In the genomic region with DNA sequence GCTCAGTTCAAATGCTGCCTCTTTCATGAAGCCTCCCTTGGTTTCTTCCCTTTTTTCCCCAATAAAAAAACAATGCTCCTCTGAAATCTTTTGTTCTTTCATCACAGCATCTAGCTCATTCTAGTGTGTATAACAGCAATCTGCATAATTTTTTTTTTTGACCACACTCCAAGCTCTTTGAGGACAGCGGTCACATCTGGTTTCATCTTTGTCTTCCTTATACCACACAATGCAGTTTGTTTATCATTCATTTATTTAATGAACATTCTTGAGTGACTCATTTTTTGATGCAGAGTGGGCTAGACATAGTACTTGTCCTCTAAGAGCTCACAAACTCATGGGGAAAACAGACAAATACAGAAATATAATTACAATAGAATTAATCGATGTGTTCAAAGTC, we compare ENCODE assay signal across 14 cellular contexts. TPM values are rescaled to one million over a fixed set of nuclear protein-coding genes. Genes with fewer than 3 reads are reported as not detected.
DNase-seq lines count a peak whose midpoint lies in the region; ATAC-seq, FAIRE-seq and TF ChIP-seq lines count a peak whose summit lies in the region.
"Had no signal": no experiment of that assay in that cellular context is flagged by ENCODE, and none has a peak within 500 bp of the region (broad histone marks: within the 10 kb centered on the region; RNA-seq: fewer than 3 reads in every experiment).

No MANE protein-coding gene starts in this region.

- no peak overlapping the region for H3K9ac ChIP-seq in astrocyte (ENCODE audit: low read length)

- H3K36me3 ChIP-seq in astrocyte (ENCODE audit: insufficient read depth, low read length) (no peaks in the 10 kb centered on the region), neutrophil (peaks cover 6% of the 10 kb centered on the region), gastroesophageal sphincter (no peaks in the 10 kb centered on the region)

- no peaks in the 10 kb centered on the region for H3K4me1 Mint-ChIP-seq in astrocyte (ENCODE audit: low read depth, unreplicated experiment)

- H3K27ac Mint-ChIP-seq in astrocyte (ENCODE audit: unreplicated experiment) = no peak overlapping the region
- H3K27ac Mint-ChIP-seq: IgD-negative memory B cell had no signal

- DNase-seq in EL (peak; percentile 5), astrocyte (ENCODE audit: low read depth) (peak; percentile 55)
- DNase-seq: activated CD8-positive, alpha-beta memory T cell treated with anti-CD3 and anti-CD28 coated beads, Interleukin-2, amount 50 U/mL, for 4 hours; C1 segment of cervical spinal cord; NCI-H510A; psoas muscle had no signal

- H2AFZ ChIP-seq in astrocyte (ENCODE audit: low read depth, low read length) = no peak overlapping the region

- H3K36me3 Mint-ChIP-seq in astrocyte (ENCODE audit: low read depth, unreplicated experiment) = no peaks in the 10 kb centered on the region
- H3K36me3 Mint-ChIP-seq: IgD-negative memory B cell had no signal

- no peak overlapping the region for H3K27ac ChIP-seq in astrocyte (ENCODE audit: low read depth, low read length)
- peak overlapping the region; percentile 93 for H3K27ac ChIP-seq in neutrophil
- H3K27ac ChIP-seq in gastroesophageal sphincter = no peak overlapping the region
- H3K27ac ChIP-seq: psoas muscle had no signal

- peaks cover 5% of the 10 kb centered on the region for H3K4me1 ChIP-seq in astrocyte (ENCODE audit: insufficient read depth, low read length)
- peaks cover 99 to 100% of the 10 kb centered on the region in 2 experiments for H3K4me1 ChIP-seq in neutrophil (ENCODE audit: control insufficient read depth in 1 of 2, insufficient read depth in 1 of 2, low read depth in 1 of 2, low read length in 1 of 2)
- H3K4me1 ChIP-seq in gastroesophageal sphincter = peaks cover 0 to 5% (median 0%) of the 10 kb centered on the region in 3 donors
- H3K4me1 ChIP-seq: psoas muscle had no signal

- no peaks in the 10 kb centered on the region for H3K9me3 Mint-ChIP-seq in astrocyte (ENCODE audit: unreplicated experiment)
- H3K9me3 Mint-ChIP-seq: IgD-negative memory B cell had no signal

- H3K79me2 ChIP-seq in astrocyte (ENCODE audit: insufficient read depth, low read length) = peaks cover 30% of the 10 kb centered on the region

- 93 to 100% methylated on average over 2 of the region's 2 CpGs for WGBS in gastroesophageal sphincter (ENCODE audit: low coverage in 1 of 2), 2 donors

- H3K9me3 ChIP-seq in astrocyte (ENCODE audit: insufficient read depth, low read depth, low read length) (no peaks in the 10 kb centered on the region), neutrophil (no peaks in the 10 kb centered on the region), gastroesophageal sphincter (no peaks in the 10 kb centered on the region)
- H3K9me3 ChIP-seq: psoas muscle had no signal

- TF ChIP-seq EP300 in gastroesophageal sphincter (IDR thresholded peaks at IDR 0.05) = no peak

- no peak overlapping the region for H3K4me3 Mint-ChIP-seq in astrocyte (ENCODE audit: unreplicated experiment)
- H3K4me3 Mint-ChIP-seq: IgD-negative memory B cell had no signal

- no peaks in the 10 kb centered on the region for H4K20me1 ChIP-seq in astrocyte (ENCODE audit: insufficient read depth, low read length)

- no peaks in the 10 kb centered on the region for H3K27me3 ChIP-seq in astrocyte (ENCODE audit: insufficient read depth, low read length)
- H3K27me3 ChIP-seq in neutrophil = no peaks in the 10 kb centered on the region
- no peaks in the 10 kb centered on the region for H3K27me3 ChIP-seq in gastroesophageal sphincter

- no peak overlapping the region for H3K4me3 ChIP-seq in astrocyte (ENCODE audit: insufficient read depth, low read depth, low read length)
- H3K4me3 ChIP-seq in neutrophil (ENCODE audit: low read depth in 1 of 2, low read length in 1 of 2) = no peak overlapping the region
- H3K4me3 ChIP-seq in gastroesophageal sphincter = no peak overlapping the region
- H3K4me3 ChIP-seq: psoas muscle had no signal

- no peaks in the 10 kb centered on the region for H3K27me3 Mint-ChIP-seq in astrocyte (ENCODE audit: low read depth, unreplicated experiment)
- H3K27me3 Mint-ChIP-seq: IgD-negative memory B cell had no signal

- ATAC-seq in HG02981 (IDR thresholded peaks at IDR 0.05; ENCODE audit: unreplicated experiment) (peak; percentile 43), gastroesophageal sphincter (no peak), GM18870 (IDR thresholded peaks at IDR 0.05; ENCODE audit: unreplicated experiment) (no peak), SK-N-SH treated with all-trans-retinoic acid at 6 μM for 48 hours (no peak)
- ATAC-seq: psoas muscle had no signal

- TF ChIP-seq CTCF in astrocyte (IDR thresholded peaks at IDR 0.05; ENCODE audit: insufficient read depth, low read depth, low read length) = no peak
- TF ChIP-seq CTCF in neutrophil (IDR thresholded peaks at IDR 0.05) = no peak
- no peak for TF ChIP-seq CTCF in gastroesophageal sphincter (IDR thresholded peaks at IDR 0.05)

- H3K4me2 ChIP-seq in astrocyte (ENCODE audit: low read length) = no peak overlapping the region

- TF ChIP-seq POLR2A in gastroesophageal sphincter (IDR thresholded peaks at IDR 0.05) = no peak

- peak; percentile 5 for FAIRE-seq in astrocyte (lab: Jason Lieb, UNC)
- FAIRE-seq: H1 had no signal

TF ChIP-seq in SK-N-SH treated with all-trans-retinoic acid at 6 μM for 48 hours, 23 proteins besides CTCF, POLR2A, EP300 and RAD21:
- TF ChIP-seq PPARA (CRISPR knock-in tag; IDR thresholded peaks at IDR 0.05; ENCODE audit: borderline replicate concordance) = no peak
- TF ChIP-seq BACH2 (CRISPR knock-in tag; IDR thresholded peaks at IDR 0.05; ENCODE audit: borderline replicate concordance) = no peak
- TF ChIP-seq ZNF70 (CRISPR knock-in tag; IDR thresholded peaks at IDR 0.05) = no peak
- TF ChIP-seq, protein P1, sequence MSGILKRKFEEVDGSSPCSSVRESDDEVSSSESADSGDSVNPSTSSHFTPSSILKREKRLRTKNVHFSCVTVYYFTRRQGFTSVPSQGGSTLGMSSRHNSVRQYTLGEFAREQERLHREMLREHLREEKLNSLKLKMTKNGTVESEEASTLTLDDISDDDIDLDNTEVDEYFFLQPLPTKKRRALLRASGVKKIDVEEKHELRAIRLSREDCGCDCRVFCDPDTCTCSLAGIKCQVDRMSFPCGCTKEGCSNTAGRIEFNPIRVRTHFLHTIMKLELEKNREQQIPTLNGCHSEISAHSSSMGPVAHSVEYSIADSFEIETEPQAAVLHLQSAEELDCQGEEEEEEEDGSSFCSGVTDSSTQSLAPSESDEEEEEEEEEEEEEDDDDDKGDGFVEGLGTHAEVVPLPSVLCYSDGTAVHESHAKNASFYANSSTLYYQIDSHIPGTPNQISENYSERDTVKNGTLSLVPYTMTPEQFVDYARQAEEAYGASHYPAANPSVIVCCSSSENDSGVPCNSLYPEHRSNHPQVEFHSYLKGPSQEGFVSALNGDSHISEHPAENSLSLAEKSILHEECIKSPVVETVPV (CRISPR knock-in tag; IDR thresholded peaks at IDR 0.05) = no peak
- TF ChIP-seq ESRRG (CRISPR knock-in tag; IDR thresholded peaks at IDR 0.05) = no peak
- no peak for TF ChIP-seq ZC3H10 (CRISPR knock-in tag; IDR thresholded peaks at IDR 0.05)
- no peak for TF ChIP-seq TOX (CRISPR knock-in tag; IDR thresholded peaks at IDR 0.05; ENCODE audit: borderline replicate concordance)
- no peak for TF ChIP-seq ZFP3 (CRISPR knock-in tag; IDR thresholded peaks at IDR 0.05)
- no peak for TF ChIP-seq ZFP30 (CRISPR knock-in tag; IDR thresholded peaks at IDR 0.05)
- no peak for TF ChIP-seq ISL1 (CRISPR knock-in tag; IDR thresholded peaks at IDR 0.05)
- no peak for TF ChIP-seq GLIS3 (CRISPR knock-in tag; IDR thresholded peaks at IDR 0.05)
- no peak for TF ChIP-seq ZNF565 (CRISPR knock-in tag; conservative IDR thresholded peaks at IDR 0.05; ENCODE audit: low read depth)
TF ChIP-seq in SK-N-SH treated with all-trans-retinoic acid at 6 μM for 48 hours: peak in this region for 0.

RNA-seq across cellular contexts. Expression of a gene that starts 7.3 kb away (rescaled TPM):
- total RNA-seq in astrocyte (7.3 and 8.1 TPM in 2 replicates), gastroesophageal sphincter (10 to 100 TPM; 15.7 to 21.2 (median 17.8) TPM)
- total RNA-seq: G401 had no signal
